1 cellular context compared by ENCODE assay signal in the genomic region with DNA sequence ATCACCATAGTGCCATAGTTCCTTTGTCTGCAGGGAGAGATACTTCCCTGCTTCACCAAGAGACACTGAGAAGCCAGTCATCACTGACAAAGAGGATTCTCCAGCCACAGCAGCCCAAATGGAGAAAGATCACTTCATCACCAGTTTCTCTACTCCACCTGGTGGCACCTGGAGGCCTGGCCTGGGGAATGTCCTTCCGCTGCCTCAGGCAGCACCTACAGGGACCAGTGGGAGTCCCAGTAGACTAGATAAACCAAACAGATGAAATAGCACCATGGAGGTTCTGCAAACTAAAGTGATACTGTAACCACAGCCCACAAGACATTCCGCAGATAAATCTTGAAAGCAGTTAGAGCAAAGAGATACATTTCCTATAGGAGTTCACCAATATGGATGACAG.
TF ChIP-seq lines count a peak whose summit lies in the region.

No MANE protein-coding gene starts in this region.

TF ChIP-seq in H1, 55 proteins besides CTCF, POLR2A, EP300 and RAD21 (continued from another document):
- TF ChIP-seq, protein P1, sequence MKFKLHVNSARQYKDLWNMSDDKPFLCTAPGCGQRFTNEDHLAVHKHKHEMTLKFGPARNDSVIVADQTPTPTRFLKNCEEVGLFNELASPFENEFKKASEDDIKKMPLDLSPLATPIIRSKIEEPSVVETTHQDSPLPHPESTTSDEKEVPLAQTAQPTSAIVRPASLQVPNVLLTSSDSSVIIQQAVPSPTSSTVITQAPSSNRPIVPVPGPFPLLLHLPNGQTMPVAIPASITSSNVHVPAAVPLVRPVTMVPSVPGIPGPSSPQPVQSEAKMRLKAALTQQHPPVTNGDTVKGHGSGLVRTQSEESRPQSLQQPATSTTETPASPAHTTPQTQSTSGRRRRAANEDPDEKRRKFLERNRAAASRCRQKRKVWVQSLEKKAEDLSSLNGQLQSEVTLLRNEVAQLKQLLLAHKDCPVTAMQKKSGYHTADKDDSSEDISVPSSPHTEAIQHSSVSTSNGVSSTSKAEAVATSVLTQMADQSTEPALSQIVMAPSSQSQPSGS (IDR thresholded peaks at IDR 0.05; ENCODE audit: low read length): no peak
- TF ChIP-seq, protein P2, sequence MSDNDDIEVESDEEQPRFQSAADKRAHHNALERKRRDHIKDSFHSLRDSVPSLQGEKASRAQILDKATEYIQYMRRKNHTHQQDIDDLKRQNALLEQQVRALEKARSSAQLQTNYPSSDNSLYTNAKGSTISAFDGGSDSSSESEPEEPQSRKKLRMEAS (IDR thresholded peaks at IDR 0.05): no peak
- TF ChIP-seq PHF8 (conservative IDR thresholded peaks at IDR 0.05; ENCODE audit: low read depth, low read length) (no peak), SAP30 (IDR thresholded peaks at IDR 0.05; ENCODE audit: insufficient read depth, insufficient replicate concordance, low read length) (no peak), BRCA1 (IDR thresholded peaks at IDR 0.05; ENCODE audit: low read depth, low read length) (no peak), CTBP2 (IDR thresholded peaks at IDR 0.05; ENCODE audit: borderline replicate concordance, insufficient read depth, insufficient read length, low read length) (no peak), JUN (IDR thresholded peaks at IDR 0.05; ENCODE audit: low read depth, low read length) (no peak), EGR1 (IDR thresholded peaks at IDR 0.05; ENCODE audit: borderline replicate concordance, low read depth, low read length) (no peak), CBX5 (IDR thresholded peaks at IDR 0.05; ENCODE audit: low read depth, low read length) (no peak), CHD2 (IDR thresholded peaks at IDR 0.05; ENCODE audit: low read length) (no peak), TAF1 (IDR thresholded peaks at IDR 0.05; ENCODE audit: low read depth, low read length) (no peak), JUND (IDR thresholded peaks at IDR 0.05; ENCODE audit: low read length) (no peak), TBP (IDR thresholded peaks at IDR 0.05; ENCODE audit: low read depth, low read length) (no peak)
